3 cellular contexts compared by ENCODE assay signal in the genomic region with DNA sequence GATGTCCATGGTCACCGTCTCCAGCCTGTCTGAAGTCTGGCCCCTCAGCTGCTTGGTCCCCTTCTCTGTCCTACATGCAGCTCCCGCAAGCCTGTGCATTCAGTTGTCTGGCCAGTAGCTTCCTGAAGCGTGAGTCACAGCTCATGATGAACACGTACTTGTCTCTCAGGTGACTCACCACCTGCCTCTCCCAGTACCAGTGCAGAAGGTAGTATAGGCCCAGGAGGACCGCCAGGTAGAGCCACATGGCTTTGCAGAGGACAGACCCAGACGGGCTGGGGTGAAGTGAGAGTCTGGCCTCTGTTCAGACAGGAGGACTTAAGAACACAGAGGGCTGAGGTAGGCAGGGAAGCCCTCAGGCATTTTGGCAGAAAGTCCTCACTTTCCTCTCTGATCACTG.
TF ChIP-seq lines count a peak whose summit lies in the region.

No MANE protein-coding gene starts in this region.

TF ChIP-seq in HEK293, 187 proteins besides CTCF, POLR2A, EP300 and RAD21:
- TF ChIP-seq PRDM1 (tag by site-specific recombination; IDR thresholded peaks at IDR 0.05) = peak; percentile 40; the same call in 1 of the 2 replicates
- 0 out of 2 replicates have a peak, but pooled peaks have one; percentile 23 for TF ChIP-seq ZNF335 (tag by site-specific recombination; conservative IDR thresholded peaks at IDR 0.05)
- TF ChIP-seq ZNF366 (tag by site-specific recombination; conservative IDR thresholded peaks at IDR 0.05) = 0 out of 2 replicates have a peak, but pooled peaks have one; percentile 30

TF ChIP-seq in SK-N-SH, 30 proteins besides CTCF, POLR2A, EP300 and RAD21:
- TF ChIP-seq FOSL2 (IDR thresholded peaks at IDR 0.05; ENCODE audit: borderline replicate concordance, low read depth) = peak; percentile 44; the same call in 1 of the 2 replicates

TF ChIP-seq in endothelial cell of umbilical vein, 7 proteins besides CTCF, POLR2A, EP300 and RAD21:
- peak; percentile 2 for TF ChIP-seq JUN (IDR thresholded peaks at IDR 0.05; ENCODE audit: borderline replicate concordance, insufficient read depth, insufficient read length, low read depth)
